ENCODE assay signal across 8 cellular contexts in genomic region chr19:4379383-4380253, GRCh38. TPM values are rescaled to one million over a fixed set of nuclear protein-coding genes. Genes with fewer than 3 reads are reported as not detected.
DNase-seq lines count a peak whose midpoint lies in the region; ATAC-seq and TF ChIP-seq lines count a peak whose summit lies in the region.

No MANE protein-coding gene starts in this region.

- DNase-seq in DMS79 treated with DMSO at 0.1 percent for 48 hours (lab: John Stamatoyannopoulos, UW) (peak; percentile 8), DMS79 (lab: John Stamatoyannopoulos, UW) (no peak), RWPE2 (ENCODE audit: low spot score) (peak; percentile 96), gastrocnemius medialis (peak; percentile 82 to 94), NCI-H1694 (lab: John Stamatoyannopoulos, UW) (no peak), hepatic stellate cell (ENCODE audit: low spot score) (no peak)

- H3K36me3 ChIP-seq in RWPE2 (ENCODE audit: low read depth) (peaks cover 2% of the 10 kb centered on the region), esophagus (ENCODE audit: control insufficient read depth in 2 of 2, insufficient read depth in 2 of 2, low read length in 1 of 2) (peaks cover 0 to 20% of the 10 kb centered on the region in 2 donors), gastrocnemius medialis (no peaks in the 10 kb centered on the region)

- no peak overlapping the region for H3K4me3 ChIP-seq in RWPE2 (ENCODE audit: severe bottlenecking)
- H3K4me3 ChIP-seq in esophagus (ENCODE audit: low read depth in 1 of 2, low read length in 2 of 2): peak overlapping the region; percentile 7 to 27
- no peak overlapping the region for H3K4me3 ChIP-seq in gastrocnemius medialis

- peak overlapping the region; percentile 90 for H3K27ac ChIP-seq in RWPE2 (ENCODE audit: poor library complexity, severe bottlenecking)
- H3K27ac ChIP-seq in esophagus (ENCODE audit: low read depth in 2 of 2, low read length in 1 of 2): peak overlapping the region; percentile 95
- peak overlapping the region; percentile 67 to 95 (median 79) for H3K27ac ChIP-seq in gastrocnemius medialis

- 27 to 34% methylated on average over 19 of the region's 20 CpGs for WGBS in esophagus, 2 donors

- ATAC-seq in RWPE2 (ENCODE audit: low read depth) (peak; percentile 46), gastrocnemius medialis (peak; percentile 73 to 81), GM21526 (IDR thresholded peaks at IDR 0.05; ENCODE audit: low FRiP score, unreplicated experiment) (no peak)

- in situ Hi-C loops in gastrocnemius medialis (cut with MboI; ENCODE audit: low sequenced_read_pairs in 4 of 4): no loop called here

- no peak for TF ChIP-seq CTCF in RWPE2 (IDR thresholded peaks at IDR 0.05; ENCODE audit: poor library complexity, severe bottlenecking)
- TF ChIP-seq CTCF in gastrocnemius medialis (IDR thresholded peaks at IDR 0.05 in 4 of 5, conservative IDR thresholded peaks at IDR 0.05 in 1 of 5): no peak

- no peaks in the 10 kb centered on the region for H3K27me3 ChIP-seq in RWPE2 (ENCODE audit: insufficient read depth, poor library complexity, severe bottlenecking)
- H3K27me3 ChIP-seq in esophagus (ENCODE audit: control insufficient read depth in 1 of 2, insufficient read depth in 2 of 2, low read length in 2 of 2): no peaks in the 10 kb centered on the region
- no peaks in the 10 kb centered on the region for H3K27me3 ChIP-seq in gastrocnemius medialis

- intact Hi-C loops in gastrocnemius medialis (cut with DNase I; ENCODE audit: low total_unique reads): loop anchor here (1.0 to 2.0 kb wide), 2 partner anchors 21 to 137 kb away; partner anchors contain the start of gene SH3GL1

- peaks cover 56% of the 10 kb centered on the region for H3K4me1 ChIP-seq in RWPE2 (ENCODE audit: insufficient read depth, poor library complexity, severe bottlenecking)
- peaks cover 31 to 52% of the 10 kb centered on the region in 2 donors for H3K4me1 ChIP-seq in esophagus (ENCODE audit: control insufficient read depth in 2 of 2, insufficient read depth in 2 of 2, low read length in 1 of 2)
- H3K4me1 ChIP-seq in gastrocnemius medialis: peaks cover 57 to 62% of the 10 kb centered on the region in 2 donors

- H3K9me3 ChIP-seq in RWPE2 (ENCODE audit: severe bottlenecking): no peaks in the 10 kb centered on the region
- no peaks in the 10 kb centered on the region for H3K9me3 ChIP-seq in esophagus (ENCODE audit: control insufficient read depth in 2 of 2, insufficient read depth in 1 of 2, low read depth in 1 of 2, low read length in 1 of 2)
- H3K9me3 ChIP-seq in gastrocnemius medialis: no peaks in the 10 kb centered on the region

- TF ChIP-seq POLR2A in gastrocnemius medialis (IDR thresholded peaks at IDR 0.05): no peak

RNA-seq across cellular contexts. Expression of gene SH3GL1, which starts 20.7 kb away (rescaled TPM):
- polyA plus RNA-seq in esophagus: 100 to 1,000 TPM; 123 to 242 TPM
- total RNA-seq in gastrocnemius medialis: 10 to 100 TPM; 11.6 to 19.4 (median 15.8) TPM

RNA-seq across cellular contexts. Expression of gene CHAF1A, which starts 22.8 kb away (rescaled TPM):
- polyA plus RNA-seq in esophagus: 10 to 100 TPM; 10.8 to 11.7 TPM
- 10 to 100 TPM in 2 of 4 donors, 1 to 10 TPM in 2; 7.3 to 15.8 (median 9.7) TPM for total RNA-seq in gastrocnemius medialis

RNA-seq across cellular contexts. Expression of gene MPND, which starts 36.3 kb away (rescaled TPM):
- polyA plus RNA-seq in esophagus: 10 to 100 TPM; 13.5 to 15.5 TPM
- 1 to 10 TPM; 2.7 to 3.1 (median 3.0) TPM for total RNA-seq in gastrocnemius medialis

RNA-seq across cellular contexts. Expression of gene STAP2, which starts 41.0 kb away (rescaled TPM):
- 100 to 1,000 TPM in 1 of 2 donors, 10 to 100 TPM in 1; 99.2 to 126 TPM for polyA plus RNA-seq in esophagus
- total RNA-seq in gastrocnemius medialis: 1 to 10 TPM in 2 of 4 donors, under 1 TPM in 1, not detected in 1; 0.94 to 2.1 (median 1.3) TPM

Comparison
In these comparisons a context has a peak if more than half of its experiments do, and no peak if none do; other contexts are left out.
1. DNase-seq: peak in DMS79 treated with DMSO at 0.1 percent for 48 hours (single experiment), RWPE2 (single experiment) and gastrocnemius medialis (2 of 2); none in DMS79 (single experiment), NCI-H1694 (single experiment) and hepatic stellate cell (single experiment).
2. H3K4me3 ChIP-seq: peak in esophagus (2 of 2); none in RWPE2 (single experiment) and gastrocnemius medialis (0 of 4).
3. Peak in every context shown above with its lines, with median percentiles within 50 percentile points of each other: H3K27ac ChIP-seq.